ENCODE assay signal across 22 cellular contexts in genomic region chr4:119693127-119693526, GRCh38.
DNase-seq lines count a peak whose midpoint lies in the region; ATAC-seq and TF ChIP-seq lines count a peak whose summit lies in the region.
"Had no signal": no experiment of that assay in that cellular context is flagged by ENCODE, and none has a peak within 500 bp of the region (broad histone marks: within the 10 kb centered on the region; RNA-seq: fewer than 3 reads in every experiment).

No MANE protein-coding gene starts in this region.

- H3F3A ChIP-seq in Loucy (ENCODE audit: low read depth): no peaks in the 10 kb centered on the region

- H3K9me3 ChIP-seq in Loucy (ENCODE audit: insufficient read depth, low read depth, low read length): peaks cover 6% of the 10 kb centered on the region; the same call in 1 of the 2 replicates
- H3K9me3 ChIP-seq: thyroid gland had no signal

- no peaks in the 10 kb centered on the region for H3K27me3 Mint-ChIP-seq in neural crest cell (ENCODE audit: low read depth)
- peaks cover 42% of the 10 kb centered on the region for H3K27me3 Mint-ChIP-seq in activated T-cell treated with anti-CD3 and anti-CD28 coated beads, Interleukin-2, amount 50 U/mL, for 24 hours

- TF ChIP-seq CTCF in AG09319 (IDR thresholded peaks at IDR 0.05; ENCODE audit: low read depth, low read length) (no peak), Loucy (conservative IDR thresholded peaks at IDR 0.05; ENCODE audit: low read length) (no peak), neural crest cell (conservative IDR thresholded peaks at IDR 0.05) (no peak), GM13977 (IDR thresholded peaks at IDR 0.05; ENCODE audit: extremely low read depth, insufficient read depth, missing control alignments) (no peak)

- in situ Hi-C loops in GM13977 (cut with MboI; ENCODE audit: low pct_unique_long_range_greater_than_20kb, low sequenced_read_pairs, unreplicated experiment): no loop called here

- H3K9me3 Mint-ChIP-seq in neural crest cell: peaks cover 9% of the 10 kb centered on the region
- H3K9me3 Mint-ChIP-seq in activated T-cell treated with anti-CD3 and anti-CD28 coated beads, Interleukin-2, amount 50 U/mL, for 24 hours: peaks cover 15% of the 10 kb centered on the region

- peak overlapping the region; percentile 85 for H3K27ac Mint-ChIP-seq in neural crest cell (ENCODE audit: unreplicated experiment)
- H3K27ac Mint-ChIP-seq in activated T-cell treated with anti-CD3 and anti-CD28 coated beads, Interleukin-2, amount 50 U/mL, for 24 hours: no peak overlapping the region
- H3K27ac Mint-ChIP-seq: activated CD8-positive, alpha-beta T cell treated with anti-CD3 and anti-CD28 coated beads, Interleukin-2, amount 10 ng/mL, durations not matched to agents 7 days and 5 days; B cell; GM23338; stimulated activated effector memory CD8-positive, alpha-beta T cell treated with anti-CD3 and anti-CD28 coated beads, Interleukin-12 subunit alpha, Interleukin-12 subunit beta, amount 100 ng/mL, for 72 hours; T-helper 17 cell; WTC11 had no signal

- H3K9me2 ChIP-seq in Loucy (replicated peaks; ENCODE audit: low read depth, low read length): no peaks in the 10 kb centered on the region

- H3K36me3 ChIP-seq in Loucy (ENCODE audit: insufficient read depth, low read length): no peaks in the 10 kb centered on the region
- H3K36me3 ChIP-seq: thyroid gland had no signal

- H3K4me2 ChIP-seq in Loucy (ENCODE audit: low read depth, low read length, poor library complexity, severe bottlenecking): peak overlapping the region; percentile 33
- H3K4me2 ChIP-seq: GM23338 had no signal

- peak overlapping the region; percentile 13 for H3K4me3 Mint-ChIP-seq in neural crest cell
- H3K4me3 Mint-ChIP-seq in activated T-cell treated with anti-CD3 and anti-CD28 coated beads, Interleukin-2, amount 50 U/mL, for 24 hours: no peak overlapping the region
- H3K4me3 Mint-ChIP-seq: activated CD8-positive, alpha-beta T cell treated with anti-CD3 and anti-CD28 coated beads, Interleukin-2, amount 10 ng/mL, durations not matched to agents 7 days and 5 days; activated T-cell treated with anti-CD3 and anti-CD28 coated beads, Interleukin-2, amount 50 U/mL, for 4 hours; B cell; GM23338; stimulated activated effector memory CD8-positive, alpha-beta T cell treated with anti-CD3 and anti-CD28 coated beads, Interleukin-12 subunit alpha, Interleukin-12 subunit beta, amount 100 ng/mL, for 72 hours; T-helper 17 cell; WTC11 had no signal

- peaks cover 21% of the 10 kb centered on the region for H3K4me1 Mint-ChIP-seq in neural crest cell
- H3K4me1 Mint-ChIP-seq in activated T-cell treated with anti-CD3 and anti-CD28 coated beads, Interleukin-2, amount 50 U/mL, for 24 hours (ENCODE audit: low read depth): no peaks in the 10 kb centered on the region
- H3K4me1 Mint-ChIP-seq: B cell; GM23338; stimulated activated effector memory CD8-positive, alpha-beta T cell treated with anti-CD3 and anti-CD28 coated beads, Interleukin-12 subunit alpha, Interleukin-12 subunit beta, amount 100 ng/mL, for 72 hours; T-helper 17 cell; WTC11 had no signal

- H3K27me3 ChIP-seq in Loucy (ENCODE audit: insufficient read depth, low read length, poor library complexity, severe bottlenecking): no peaks in the 10 kb centered on the region
- H3K27me3 ChIP-seq: thyroid gland had no signal

- H3K4me3 ChIP-seq in Loucy (ENCODE audit: low read length, poor library complexity, severe bottlenecking): no peak overlapping the region
- H3K4me3 ChIP-seq: GM23338, thyroid gland had no signal

- H3K79me2 ChIP-seq in Loucy (ENCODE audit: insufficient read depth, low read length): no peaks in the 10 kb centered on the region

- no peak for ATAC-seq in GM21447 (IDR thresholded peaks at IDR 0.05; ENCODE audit: unreplicated experiment)
- ATAC-seq: activated CD8-positive, alpha-beta T cell treated with anti-CD3 and anti-CD28 coated beads, Interleukin-2, amount 10 ng/mL, durations not matched to agents 7 days and 5 days; activated T-cell treated with anti-CD3 and anti-CD28 coated beads, Interleukin-2, amount 50 U/mL, for 4 hours; GM23338; stimulated activated effector memory CD8-positive, alpha-beta T cell treated with anti-CD3 and anti-CD28 coated beads, Interleukin-12 subunit alpha, Interleukin-12 subunit beta, amount 100 ng/mL, for 72 hours; T-helper 17 cell; WTC11 had no signal

- H3K36me3 Mint-ChIP-seq in neural crest cell (ENCODE audit: low read depth): peaks cover 9% of the 10 kb centered on the region
- no peaks in the 10 kb centered on the region for H3K36me3 Mint-ChIP-seq in activated T-cell treated with anti-CD3 and anti-CD28 coated beads, Interleukin-2, amount 50 U/mL, for 24 hours (ENCODE audit: low read depth)
- H3K36me3 Mint-ChIP-seq: stimulated activated effector memory CD8-positive, alpha-beta T cell treated with anti-CD3 and anti-CD28 coated beads, Interleukin-12 subunit alpha, Interleukin-12 subunit beta, amount 100 ng/mL, for 72 hours had no signal

- DNase-seq in AG09319 (ENCODE audit: extremely low read depth, low read depth) (peak; percentile 18), fibroblast of gingiva (ENCODE audit: low read depth) (peak; percentile 28), neural crest cell (ENCODE audit: low read depth, low spot score) (no peak), T-helper 1 cell (no peak), GM13977 (ENCODE audit: low spot score) (no peak)
- DNase-seq in activated T-cell treated with anti-CD3 and anti-CD28 coated beads, Interleukin-2, amount 50 U/mL, for 24 hours: no peak
- DNase-seq: activated CD8-positive, alpha-beta T cell treated with anti-CD3 and anti-CD28 coated beads, Interleukin-2, amount 10 ng/mL, durations not matched to agents 7 days and 5 days; activated naive CD4-positive, alpha-beta T cell treated with anti-CD3 and anti-CD28 coated beads, Interleukin-2, amount 50 U/mL, for 16 hours; activated T-cell treated with anti-CD3 and anti-CD28 coated beads, Interleukin-2, amount 50 U/mL, for 4 hours; midbrain; NCI-H1417; NCI-H526; retina; SIG-M5; T-helper 17 cell; thyroid gland had no signal

- no peaks in the 10 kb centered on the region for H3K4me1 ChIP-seq in Loucy (ENCODE audit: insufficient read depth, low read length, poor library complexity, severe bottlenecking)
- H3K4me1 ChIP-seq: thyroid gland had no signal

- H3K9ac ChIP-seq in Loucy (ENCODE audit: low read depth, low read length, poor library complexity, severe bottlenecking): no peak overlapping the region

- no peaks in the 10 kb centered on the region for H4K20me1 ChIP-seq in Loucy (ENCODE audit: insufficient read depth, low read length, poor library complexity, severe bottlenecking)

- H2AFZ ChIP-seq in Loucy (ENCODE audit: low read length): no peak overlapping the region
- H2AFZ ChIP-seq: GM23338 had no signal

Comparison
In these comparisons a context has a peak if more than half of its experiments do, and no peak if none do; other contexts are left out.
1. DNase-seq: peak in AG09319 (single experiment) and fibroblast of gingiva (single experiment); none in neural crest cell (single experiment), T-helper 1 cell (0 of 5), activated T-cell treated with anti-CD3 and anti-CD28 coated beads, Interleukin-2, amount 50 U/mL, for 24 hours (single experiment) and GM13977 (single experiment).